Comparison of ENCODE assay signal across 25 cellular contexts in genomic region chrX:73840120-73840924, GRCh38. TPM values are rescaled to one million over a fixed set of nuclear protein-coding genes. Genes with fewer than 3 reads are reported as not detected.
DNase-seq lines count a peak whose midpoint lies in the region; ATAC-seq, FAIRE-seq and TF ChIP-seq lines count a peak whose summit lies in the region.
"Had no signal": no experiment of that assay in that cellular context is flagged by ENCODE, and none has a peak within 500 bp of the region (broad histone marks: within the 10 kb centered on the region; RNA-seq: fewer than 3 reads in every experiment).

No MANE protein-coding gene starts in this region.

- H3K79me2 ChIP-seq in astrocyte (ENCODE audit: insufficient read depth, low read length) = no peaks in the 10 kb centered on the region

- H3K4me3 Mint-ChIP-seq in astrocyte (ENCODE audit: unreplicated experiment) = no peak overlapping the region
- H3K4me3 Mint-ChIP-seq: B cell, CD14-positive monocyte had no signal

- no peak for TF ChIP-seq POLR2A in GM12892 (IDR thresholded peaks at IDR 0.05; ENCODE audit: low read depth, low read length)

- DNase-seq in NCI-H524 (lab: John Stamatoyannopoulos, UW) (peak; percentile 10 to 64), NCI-H524 treated with DMSO at 0.1 percent for 48 hours (lab: John Stamatoyannopoulos, UW) (no peak), D721Med (ENCODE audit: insufficient read length, low spot score) (no peak), GM12892 (ENCODE audit: insufficient read length) (no peak), astrocyte (ENCODE audit: low read depth) (no peak), BE2C (no peak), Right ventricle myocardium inferior (ENCODE audit: missing footprints) (no peak), NCI-H226 (no peak)
- DNase-seq: AML-193; C1 segment of cervical spinal cord; CD4-positive, alpha-beta memory T cell; CD4-positive, CD25-positive, alpha-beta regulatory T cell; CD8-positive, alpha-beta memory T cell; COR-L47; DMS79 treated with DMSO at 0.1 percent for 48 hours; GF-D8 had no signal

- TF ChIP-seq CTCF in D721Med (IDR thresholded peaks at IDR 0.05; ENCODE audit: insufficient read depth, missing control alignments) (no peak), astrocyte (IDR thresholded peaks at IDR 0.05; ENCODE audit: insufficient read depth, low read depth, low read length) (no peak), BE2C (IDR thresholded peaks at IDR 0.05; ENCODE audit: low read depth, low read length) (no peak)

- no peaks in the 10 kb centered on the region for H3K9me3 Mint-ChIP-seq in astrocyte (ENCODE audit: unreplicated experiment)
- H3K9me3 Mint-ChIP-seq: CD14-positive monocyte; CD4-positive, alpha-beta memory T cell; CD4-positive, CD25-positive, alpha-beta regulatory T cell; CD8-positive, alpha-beta memory T cell had no signal

- H3K27me3 Mint-ChIP-seq in astrocyte (ENCODE audit: low read depth, unreplicated experiment) = no peaks in the 10 kb centered on the region
- H3K27me3 Mint-ChIP-seq: B cell had no signal

- no peak overlapping the region for H3K4me2 ChIP-seq in astrocyte (ENCODE audit: low read length)
- H3K4me2 ChIP-seq: A549, BLaER1 had no signal

- no peaks in the 10 kb centered on the region for H4K20me1 ChIP-seq in astrocyte (ENCODE audit: insufficient read depth, low read length)

- H3K4me3 ChIP-seq in astrocyte (ENCODE audit: insufficient read depth, low read depth, low read length) (no peak overlapping the region), BE2C (ENCODE audit: low read depth, low read length) (no peak overlapping the region)
- H3K4me3 ChIP-seq: A549, BLaER1, GM12878 had no signal

- intact Hi-C loops in Right ventricle myocardium inferior (cut with DNase I) = no loop called here

- H3K4me1 ChIP-seq in astrocyte (ENCODE audit: insufficient read depth, low read length) (no peaks in the 10 kb centered on the region), BE2C (no peaks in the 10 kb centered on the region)
- H3K4me1 ChIP-seq: A549, BLaER1 had no signal

- H3K27ac ChIP-seq in astrocyte (ENCODE audit: low read depth, low read length) = no peak overlapping the region
- H3K27ac ChIP-seq: 22Rv1, A549, BLaER1 had no signal

- H3K36me3 ChIP-seq in astrocyte (ENCODE audit: insufficient read depth, low read length) (no peaks in the 10 kb centered on the region), BE2C (no peaks in the 10 kb centered on the region)

- ATAC-seq in Right ventricle myocardium inferior = no peak
- ATAC-seq: A549, GM12878 had no signal

- H3K4me1 Mint-ChIP-seq in astrocyte (ENCODE audit: low read depth, unreplicated experiment) = no peaks in the 10 kb centered on the region
- H3K4me1 Mint-ChIP-seq: B cell had no signal

- peak; percentile 96 for FAIRE-seq in D721Med (lab: Jason Lieb, UNC)
- peak; percentile 73 for FAIRE-seq in GM12892 (lab: Jason Lieb, UNC)
- FAIRE-seq in astrocyte (lab: Jason Lieb, UNC) = peak; percentile 90
- FAIRE-seq: A549, G401.6, GM12878, GM19239 had no signal

- no peaks in the 10 kb centered on the region for H3K36me3 Mint-ChIP-seq in astrocyte (ENCODE audit: low read depth, unreplicated experiment)
- H3K36me3 Mint-ChIP-seq: CD4-positive, CD25-positive, alpha-beta regulatory T cell; CD8-positive, alpha-beta memory T cell had no signal

- H3K9me3 ChIP-seq in astrocyte (ENCODE audit: insufficient read depth, low read depth, low read length) = no peaks in the 10 kb centered on the region
- H3K9me3 ChIP-seq in BE2C = no peaks in the 10 kb centered on the region
- H3K9me3 ChIP-seq: A549, BLaER1 had no signal

- H3K9ac ChIP-seq in astrocyte (ENCODE audit: low read length) = no peak overlapping the region
- H3K9ac ChIP-seq: BLaER1 had no signal

- H3K27me3 ChIP-seq in astrocyte (ENCODE audit: insufficient read depth, low read length) (no peaks in the 10 kb centered on the region), BE2C (no peaks in the 10 kb centered on the region)
- H3K27me3 ChIP-seq: BLaER1 had no signal

- no peak overlapping the region for H3K27ac Mint-ChIP-seq in astrocyte (ENCODE audit: unreplicated experiment)
- H3K27ac Mint-ChIP-seq: B cell; CD14-positive monocyte; CD4-positive, CD25-positive, alpha-beta regulatory T cell had no signal

- H2AFZ ChIP-seq in astrocyte (ENCODE audit: low read depth, low read length) = no peak overlapping the region

RNA-seq across cellular contexts. Expression of gene XIST, which starts 12.2 kb away (rescaled TPM):
- polyA plus RNA-seq in GM12892 (2012; ENCODE audit: missing spikeins) = 248 TPM
- total RNA-seq in astrocyte (not detected in 2 replicates), Right ventricle myocardium inferior (0.46 TPM)
- 3.1 TPM for polyA plus RNA-seq in BE2C (2012; ENCODE audit: insufficient read depth, insufficient read length, low read depth)
- total RNA-seq: A172; B cell; CD4-positive, alpha-beta memory T cell; CD8-positive, alpha-beta memory T cell had no signal

Comparison
In these comparisons a context has a peak if more than half of its experiments do, and no peak if none do; other contexts are left out.
1. DNase-seq: peak in NCI-H524 (2 of 2); none in NCI-H524 treated with DMSO at 0.1 percent for 48 hours (single experiment), D721Med (single experiment), GM12892 (single experiment), astrocyte (single experiment), BE2C (single experiment), Right ventricle myocardium inferior (single experiment) and NCI-H226 (single experiment).